In genomic region chr5:142748568-142749249, GRCh38 we compare ENCODE assay signal across 8 cellular contexts. TPM values are rescaled to one million over a fixed set of nuclear protein-coding genes. Genes with fewer than 3 reads are reported as not detected.
A peak's percentile ranks its signal among the peaks of the same experiment; 100 is the strongest.
DNase-seq lines count a peak whose midpoint lies in the region; ATAC-seq lines count a peak whose summit lies in the region.

No MANE protein-coding gene starts in this region.

- no peak overlapping the region for H3K9ac ChIP-seq in neuronal stem cell (ENCODE audit: low read depth, low read length, poor library complexity)

- no peak overlapping the region for H4K8ac ChIP-seq in neuronal stem cell (ENCODE audit: low read depth, low read length)

- no peak overlapping the region for H3K18ac ChIP-seq in neuronal stem cell (ENCODE audit: low read length)

- no peak overlapping the region for H2BK120ac ChIP-seq in neuronal stem cell (ENCODE audit: low read depth, low read length)

- peaks cover 0 to 10% of the 10 kb centered on the region in 2 donors for H3K4me1 ChIP-seq in neuronal stem cell (ENCODE audit: control insufficient read depth in 2 of 2, insufficient read depth in 1 of 2, low read depth in 1 of 2, low read length in 2 of 2)

- no peak for ATAC-seq in HG03108 (IDR thresholded peaks at IDR 0.05; ENCODE audit: unreplicated experiment)

- no peak overlapping the region for H2BK12ac ChIP-seq in neuronal stem cell (ENCODE audit: low read length)

- H3K27me3 ChIP-seq in neuronal stem cell (ENCODE audit: control insufficient read depth in 3 of 3, insufficient read depth in 3 of 3, low read depth in 1 of 3, low read length in 3 of 3), result no peaks in the 10 kb centered on the region

- H2AFZ ChIP-seq in neuronal stem cell (ENCODE audit: low read length), result no peak overlapping the region

- H4K91ac ChIP-seq in neuronal stem cell (ENCODE audit: low read depth, low read length, poor library complexity), result no peak overlapping the region

- no peak overlapping the region for H2AK5ac ChIP-seq in neuronal stem cell (ENCODE audit: low read depth, low read length)

- H3K79me1 ChIP-seq in neuronal stem cell (ENCODE audit: low read depth, low read length), result no peaks in the 10 kb centered on the region

- H3K4me2 ChIP-seq in neuronal stem cell (ENCODE audit: insufficient read depth, low read length, poor library complexity, severe bottlenecking), result no peak overlapping the region

- DNase-seq in D341Med (ENCODE audit: low spot score) (peak; percentile 37), dermis blood vessel endothelial cell (peak; percentile 54), neuronal stem cell (ENCODE audit: low spot score) (peak; percentile 26), hepatic stellate cell (ENCODE audit: low spot score) (no peak), OCI-M2 (lab: John Stamatoyannopoulos, UW; ENCODE audit: unreplicated experiment) (no peak)
- peak; percentile 28 for DNase-seq in Jurkat, Clone E6-1 (ENCODE audit: low read depth, low spot score)
- peak; percentile 26 for DNase-seq in activated CD4-positive, alpha-beta T cell treated with anti-CD3 and anti-CD28 coated beads for 1 hour

- H3K4ac ChIP-seq in neuronal stem cell (ENCODE audit: low read length), result no peak overlapping the region

- no peak overlapping the region for H2BK15ac ChIP-seq in neuronal stem cell (ENCODE audit: low read length)

- H3K4me3 ChIP-seq in Jurkat, Clone E6-1 (ENCODE audit: low read length), result no peak overlapping the region
- no peak overlapping the region for H3K4me3 ChIP-seq in neuronal stem cell (ENCODE audit: low read length in 2 of 2)

- WGBS in neuronal stem cell (ENCODE audit: extremely low coverage in 2 of 2, insufficient read length in 2 of 2, insufficient replicate concordance in 1 of 2), 2 donors, result no CpG with 5 or more reads among the region's 2 CpGs

- no peaks in the 10 kb centered on the region for H3K9me3 ChIP-seq in neuronal stem cell (replicated peaks in 1 of 2; ENCODE audit: control insufficient read depth in 2 of 2, insufficient read depth in 1 of 2, low read depth in 1 of 2, low read length in 2 of 2)

- no peak overlapping the region for H3K23ac ChIP-seq in neuronal stem cell (ENCODE audit: low read depth, low read length, poor library complexity)

- H3K14ac ChIP-seq in neuronal stem cell (ENCODE audit: low read length), result no peak overlapping the region

- no peak overlapping the region for H3K27ac ChIP-seq in neuronal stem cell (replicated peaks; ENCODE audit: low read length)

- no peak overlapping the region for H2BK5ac ChIP-seq in neuronal stem cell (ENCODE audit: low read length)

- H3K36me3 ChIP-seq in neuronal stem cell (replicated peaks in 1 of 2; ENCODE audit: control insufficient read depth in 2 of 2, insufficient read depth in 2 of 2, low read length in 2 of 2), result no peaks in the 10 kb centered on the region

RNA-seq across cellular contexts. Expression of gene ARHGAP26, which starts 21.5 kb away (rescaled TPM):
- polyA plus RNA-seq in Jurkat, Clone E6-1 (2012; ENCODE audit: insufficient read depth, insufficient read length), result 7.9 TPM
- total RNA-seq in dermis blood vessel endothelial cell, result 49.9 and 51.7 TPM in 2 replicates
- 6.2 TPM for polyA plus RNA-seq in neuronal stem cell (2013, experiment 1 of 2)
- 5.7 TPM for polyA plus RNA-seq in neuronal stem cell (2013, experiment 2 of 2)

Comparison
In these comparisons a context has a peak if more than half of its experiments do, and no peak if none do; other contexts are left out.
1. DNase-seq: peak in D341Med (single experiment), Jurkat, Clone E6-1 (single experiment), activated CD4-positive, alpha-beta T cell treated with anti-CD3 and anti-CD28 coated beads for 1 hour (single experiment), dermis blood vessel endothelial cell (single experiment) and neuronal stem cell (single experiment); none in hepatic stellate cell (single experiment) and OCI-M2 (single experiment).